In the genomic region with DNA sequence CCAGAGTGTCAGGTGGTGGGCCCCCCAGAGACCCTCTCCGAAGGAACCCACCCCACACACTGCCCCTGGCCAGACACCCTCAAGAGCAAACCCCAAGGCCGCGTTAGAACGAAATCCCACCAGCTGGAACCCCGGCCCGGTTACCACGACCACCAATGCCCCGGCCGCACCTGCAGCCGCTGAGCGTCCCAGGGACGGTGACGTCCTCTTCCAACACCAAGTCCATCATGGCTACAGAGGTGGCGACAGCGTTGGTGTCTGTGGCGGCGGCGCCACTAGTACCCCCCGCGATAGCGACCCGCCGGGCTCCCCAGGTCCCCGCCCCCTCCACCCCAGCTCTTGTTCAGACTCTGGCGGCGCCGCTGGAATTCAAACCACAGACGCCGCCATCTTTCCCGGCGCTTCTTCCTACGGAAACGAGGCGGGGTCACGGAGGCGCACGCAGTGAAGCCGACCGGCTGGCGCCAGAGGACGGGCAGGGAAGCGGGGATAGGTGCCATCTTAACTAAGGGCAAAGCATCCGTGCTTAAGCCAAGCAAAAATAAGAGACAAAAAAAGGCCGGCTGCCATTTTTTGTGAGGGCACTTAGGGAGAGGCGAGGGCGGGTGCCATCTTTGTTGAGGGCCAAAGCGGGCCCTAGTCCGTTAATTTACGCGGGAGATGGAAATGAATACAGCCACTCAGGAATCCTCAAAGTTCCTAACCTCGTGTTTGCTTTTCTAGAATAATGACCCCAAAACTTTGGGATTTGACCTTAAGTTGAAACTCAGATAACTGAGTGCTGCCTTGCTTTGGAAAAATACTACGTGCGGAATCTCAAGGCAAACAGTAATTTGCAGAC, we compare ENCODE assay signal across 8 cellular contexts. TPM values are rescaled to one million over a fixed set of nuclear protein-coding genes. Genes with fewer than 3 reads are reported as not detected.
DNase-seq lines count a peak whose midpoint lies in the region; ATAC-seq and TF ChIP-seq lines count a peak whose summit lies in the region.

A gene (minus strand): TSS at position 418 of the 841 bp plus-strand sequence. CDS start 189 bp downstream, at position 229.

- peaks cover 44% of the 10 kb centered on the region for H3K4me1 Mint-ChIP-seq in activated T-cell treated with anti-CD3 and anti-CD28 coated beads, Interleukin-2, amount 50 U/mL, for 4 hours (ENCODE audit: low read depth)

- H3K9me3 Mint-ChIP-seq in activated T-cell treated with anti-CD3 and anti-CD28 coated beads, Interleukin-2, amount 50 U/mL, for 4 hours = no peaks in the 10 kb centered on the region

- H3K36me3 ChIP-seq in Panc1 (ENCODE audit: control insufficient read depth, insufficient read depth, low read length) = peaks cover 2% of the 10 kb centered on the region; the same call in 1 of the 2 replicates
- no peaks in the 10 kb centered on the region for H3K36me3 ChIP-seq in esophagus (ENCODE audit: control insufficient read depth in 2 of 2, insufficient read depth in 2 of 2, low read length in 1 of 2)
- H3K36me3 ChIP-seq in mucosa of stomach (ENCODE audit: control insufficient read depth, insufficient read depth, low read length) = no peaks in the 10 kb centered on the region

- H3K4me1 ChIP-seq in Panc1 (ENCODE audit: control insufficient read depth, insufficient read depth, low read length) (peaks cover 3% of the 10 kb centered on the region; the same call in 1 of the 2 replicates), esophagus (ENCODE audit: control insufficient read depth in 2 of 2, insufficient read depth in 2 of 2, low read length in 1 of 2) (peaks cover 0 to 9% of the 10 kb centered on the region in 2 donors), mucosa of stomach (ENCODE audit: control insufficient read depth, insufficient read depth, low read length) (peaks cover 16% of the 10 kb centered on the region)

- peak within 1 kb of the TSS; percentile 83 for H3K9ac ChIP-seq in mucosa of stomach (ENCODE audit: low read length)

- DNase-seq in DMS53 (lab: John Stamatoyannopoulos, UW) (peak; percentile 100), KG1 (lab: John Stamatoyannopoulos, UW) (peak; percentile 95), Panc1 (ENCODE audit: low read depth, low spot score) (peak; percentile 82)
- peak; percentile 88 for DNase-seq in activated T-cell treated with anti-CD3 and anti-CD28 coated beads, Interleukin-2, amount 50 U/mL, for 4 hours
- peak; percentile 78 to 83 for DNase-seq in stimulated activated CD8-positive, alpha-beta memory T cell treated with anti-CD3 and anti-CD28 coated beads, Interleukin-7, amount 100 ng/mL, for 1 hour (ENCODE audit: low read depth in 2 of 2)

- H3K27me3 ChIP-seq in Panc1 (ENCODE audit: control insufficient read depth, insufficient read depth, low read length) (no peaks in the 10 kb centered on the region), esophagus (ENCODE audit: control insufficient read depth in 1 of 2, insufficient read depth in 2 of 2, low read length in 2 of 2) (no peaks in the 10 kb centered on the region), mucosa of stomach (ENCODE audit: control insufficient read depth, insufficient read depth, low read length) (no peaks in the 10 kb centered on the region)

- CTCF ChIA-PET in Panc1 (lab: Charles Lee) = no interaction called here

- in situ Hi-C loops in Panc1 (cut with HindIII; ENCODE audit: low pct_unique_long_range_greater_than_20kb, low sequenced_read_pairs) = no loop called here

- H3K27ac ChIP-seq in Panc1 (ENCODE audit: low read length) (peak within 1 kb of the TSS; percentile 96), esophagus (ENCODE audit: low read depth in 2 of 2, low read length in 1 of 2) (peak within 1 kb of the TSS; percentile 66 to 79)

- POLR2A ChIA-PET in Panc1 (lab: Charles Lee) = no interaction called here

- BruUV-seq in Panc1 (replicated peaks; lab: Mats Ljungman, UMichigan) = no TSS peak

- no peaks in the 10 kb centered on the region for H3K27me3 Mint-ChIP-seq in activated T-cell treated with anti-CD3 and anti-CD28 coated beads, Interleukin-2, amount 50 U/mL, for 4 hours (ENCODE audit: low read depth)

- intact Hi-C loops in Panc1 (cut with micrococcal nuclease; ENCODE audit: unreplicated experiment) = no loop called here

- ATAC-seq in GM21723 (IDR thresholded peaks at IDR 0.05; ENCODE audit: unreplicated experiment) (peak; percentile 98), Panc1 (peak; percentile 99)
- ATAC-seq in activated T-cell treated with anti-CD3 and anti-CD28 coated beads, Interleukin-2, amount 50 U/mL, for 4 hours = peak; percentile 99 to 100

- H3K9me3 ChIP-seq in Panc1 (ENCODE audit: control insufficient read depth, insufficient read depth, low read depth, low read length) = no peaks in the 10 kb centered on the region
- no peaks in the 10 kb centered on the region for H3K9me3 ChIP-seq in esophagus (ENCODE audit: control insufficient read depth in 2 of 2, insufficient read depth in 1 of 2, low read depth in 1 of 2, low read length in 1 of 2)
- no peaks in the 10 kb centered on the region for H3K9me3 ChIP-seq in mucosa of stomach (ENCODE audit: control insufficient read depth, low read length)

- peaks cover 6% of the 10 kb centered on the region for H3K36me3 Mint-ChIP-seq in activated T-cell treated with anti-CD3 and anti-CD28 coated beads, Interleukin-2, amount 50 U/mL, for 4 hours (ENCODE audit: insufficient read depth)

- H3K4me3 ChIP-seq in Panc1 (ENCODE audit: low read depth in 2 of 2, low read length in 2 of 2) (peak within 1 kb of the TSS; percentile 72 to 91), esophagus (ENCODE audit: low read depth in 1 of 2, low read length in 2 of 2) (peak within 1 kb of the TSS; percentile 72 to 77), mucosa of stomach (ENCODE audit: low read length) (peak within 1 kb of the TSS; percentile 75)

- WGBS in esophagus, 2 donors = 3 to 4% methylated on average over 53 of the region's 53 CpGs

- peak within 1 kb of the TSS; percentile 97 for H3K4me3 Mint-ChIP-seq in activated T-cell treated with anti-CD3 and anti-CD28 coated beads, Interleukin-2, amount 50 U/mL, for 4 hours

- TF ChIP-seq CTCF in Panc1 (IDR thresholded peaks at IDR 0.05) = no peak

RNA-seq across cellular contexts. Expression of the gene that starts here (rescaled TPM):
- 47.7 TPM for total RNA-seq in Panc1 (2021; ENCODE audit: unreplicated experiment)
- polyA plus RNA-seq in Panc1 (2012; ENCODE audit: insufficient read length) = 20.5 TPM
- 10 to 100 TPM; 34.2 to 36.2 (median 35.1) TPM for total RNA-seq in activated T-cell treated with anti-CD3 and anti-CD28 coated beads, Interleukin-2, amount 50 U/mL, for 4 hours
- polyA plus RNA-seq in esophagus = 10 to 100 TPM; 18.6 to 20.4 TPM

Comparison
In these comparisons a context has a peak if more than half of its experiments do, and no peak if none do; other contexts are left out.
1. Peak in every context shown above with its lines: DNase-seq, ATAC-seq, H3K4me3 ChIP-seq and H3K27ac ChIP-seq.